ENCODE assay signal across 1 cellular context in the genomic region with DNA sequence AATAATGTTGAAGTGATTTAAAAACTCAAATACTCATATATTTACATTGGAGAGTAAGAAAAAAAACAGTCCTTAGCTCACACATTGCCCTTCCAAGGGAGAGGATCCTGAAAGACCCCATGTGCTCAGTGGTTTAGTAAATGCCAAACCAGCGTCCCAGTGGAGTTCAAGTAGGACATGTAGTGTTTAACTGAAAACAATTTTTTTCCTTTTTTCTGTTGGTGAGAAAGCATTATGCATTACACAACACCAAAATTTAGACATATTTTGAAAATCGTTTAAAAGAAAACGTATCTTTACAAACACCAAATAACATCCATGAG.
TF ChIP-seq lines count a peak whose summit lies in the region.

No MANE protein-coding gene starts in this region.

TF ChIP-seq in GM23338, 12 proteins besides CTCF, POLR2A, EP300 and RAD21 (continued from another document):
- TF ChIP-seq, protein P1, sequence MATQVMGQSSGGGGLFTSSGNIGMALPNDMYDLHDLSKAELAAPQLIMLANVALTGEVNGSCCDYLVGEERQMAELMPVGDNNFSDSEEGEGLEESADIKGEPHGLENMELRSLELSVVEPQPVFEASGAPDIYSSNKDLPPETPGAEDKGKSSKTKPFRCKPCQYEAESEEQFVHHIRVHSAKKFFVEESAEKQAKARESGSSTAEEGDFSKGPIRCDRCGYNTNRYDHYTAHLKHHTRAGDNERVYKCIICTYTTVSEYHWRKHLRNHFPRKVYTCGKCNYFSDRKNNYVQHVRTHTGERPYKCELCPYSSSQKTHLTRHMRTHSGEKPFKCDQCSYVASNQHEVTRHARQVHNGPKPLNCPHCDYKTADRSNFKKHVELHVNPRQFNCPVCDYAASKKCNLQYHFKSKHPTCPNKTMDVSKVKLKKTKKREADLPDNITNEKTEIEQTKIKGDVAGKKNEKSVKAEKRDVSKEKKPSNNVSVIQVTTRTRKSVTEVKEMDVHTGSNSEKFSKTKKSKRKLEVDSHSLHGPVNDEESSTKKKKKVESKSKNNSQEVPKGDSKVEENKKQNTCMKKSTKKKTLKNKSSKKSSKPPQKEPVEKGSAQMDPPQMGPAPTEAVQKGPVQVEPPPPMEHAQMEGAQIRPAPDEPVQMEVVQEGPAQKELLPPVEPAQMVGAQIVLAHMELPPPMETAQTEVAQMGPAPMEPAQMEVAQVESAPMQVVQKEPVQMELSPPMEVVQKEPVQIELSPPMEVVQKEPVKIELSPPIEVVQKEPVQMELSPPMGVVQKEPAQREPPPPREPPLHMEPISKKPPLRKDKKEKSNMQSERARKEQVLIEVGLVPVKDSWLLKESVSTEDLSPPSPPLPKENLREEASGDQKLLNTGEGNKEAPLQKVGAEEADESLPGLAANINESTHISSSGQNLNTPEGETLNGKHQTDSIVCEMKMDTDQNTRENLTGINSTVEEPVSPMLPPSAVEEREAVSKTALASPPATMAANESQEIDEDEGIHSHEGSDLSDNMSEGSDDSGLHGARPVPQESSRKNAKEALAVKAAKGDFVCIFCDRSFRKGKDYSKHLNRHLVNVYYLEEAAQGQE (IDR thresholded peaks at IDR 0.05; ENCODE audit: unreplicated experiment), result no peak
- no peak for TF ChIP-seq ZNF462 (CRISPR knock-in tag; IDR thresholded peaks at IDR 0.05)
- TF ChIP-seq ETS1 (IDR thresholded peaks at IDR 0.05), result no peak
- no peak for TF ChIP-seq EZH2phosphoT487 (IDR thresholded peaks at IDR 0.05; ENCODE audit: unreplicated experiment)
- TF ChIP-seq STAT1 (IDR thresholded peaks at IDR 0.05; ENCODE audit: unreplicated experiment), result no peak
- TF ChIP-seq NANOG (IDR thresholded peaks at IDR 0.05; ENCODE audit: borderline replicate concordance), result no peak
- TF ChIP-seq ZNF331 (CRISPR knock-in tag; IDR thresholded peaks at IDR 0.05; ENCODE audit: low read depth), result no peak
- TF ChIP-seq JUNB (IDR thresholded peaks at IDR 0.05; ENCODE audit: unreplicated experiment), result no peak
- TF ChIP-seq POLR2AphosphoS5 (IDR thresholded peaks at IDR 0.05; ENCODE audit: low read depth), result no peak
- TF ChIP-seq CREB1 (CRISPR knock-in tag; IDR thresholded peaks at IDR 0.05; ENCODE audit: low read depth), result no peak
